In genomic region chr3:190366145-190366544, GRCh38 we compare ENCODE assay signal across 29 cellular contexts. TPM values are rescaled to one million over a fixed set of nuclear protein-coding genes. Genes with fewer than 3 reads are reported as not detected.
DNase-seq lines count a peak whose midpoint lies in the region; ATAC-seq, FAIRE-seq and TF ChIP-seq lines count a peak whose summit lies in the region.
"Had no signal": no experiment of that assay in that cellular context is flagged by ENCODE, and none has a peak within 500 bp of the region (broad histone marks: within the 10 kb centered on the region; RNA-seq: fewer than 3 reads in every experiment).

No MANE protein-coding gene starts in this region.

- no peak overlapping the region for H2AFZ ChIP-seq in astrocyte (ENCODE audit: low read depth, low read length)
- H2AFZ ChIP-seq in keratinocyte (ENCODE audit: control insufficient read depth, low read length), result no peak overlapping the region
- H2AFZ ChIP-seq in OCI-LY7 (ENCODE audit: low read length), result no peak overlapping the region

- POLR2A ChIA-PET in OCI-LY7 (lab: Charles Lee), result interaction anchor here (0.6 to 1.4 kb wide), 3 partner anchors 14 to 1812 kb away, joined by 3 to 8 read pairs (median 4); no protein-coding TSS in a partner anchor

- FAIRE-seq in HTR-8/SVneo (lab: Jason Lieb, UNC) (peak; percentile 42), astrocyte (lab: Jason Lieb, UNC) (no peak), keratinocyte (lab: Jason Lieb, UNC) (peak; percentile 93)
- FAIRE-seq: A204.1, GM12878, small intestine had no signal

- no peak overlapping the region for H3K9ac ChIP-seq in astrocyte (ENCODE audit: low read length)
- H3K9ac ChIP-seq in keratinocyte (ENCODE audit: control insufficient read depth, extremely low read depth, insufficient read depth, low read length), result no peak overlapping the region

- H3K27me3 Mint-ChIP-seq in astrocyte (ENCODE audit: low read depth, unreplicated experiment), result no peaks in the 10 kb centered on the region
- peaks cover 7% of the 10 kb centered on the region for H3K27me3 Mint-ChIP-seq in activated T-cell treated with anti-CD3 and anti-CD28 coated beads, Interleukin-2, amount 50 U/mL, for 4 hours (ENCODE audit: low read depth)
- H3K27me3 Mint-ChIP-seq: memory B cell had no signal

- DNase-seq in A172 (ENCODE audit: low spot score) (peak; percentile 70), HTR-8/SVneo (ENCODE audit: insufficient read length, low spot score) (peak; percentile 22), astrocyte (ENCODE audit: low read depth) (no peak), keratinocyte (ENCODE audit: low read depth, low spot score) (no peak), OCI-LY7 (ENCODE audit: low spot score) (no peak)
- DNase-seq in activated CD8-positive, alpha-beta memory T cell treated with anti-CD3 and anti-CD28 coated beads, Interleukin-2, amount 50 U/mL, for 48 hours, result no peak
- DNase-seq in activated T-cell treated with anti-CD3 and anti-CD28 coated beads, Interleukin-2, amount 50 U/mL, for 4 hours, result no peak
- DNase-seq: activated naive CD4-positive, alpha-beta T cell treated with Interleukin-2 at 50 U/mL for 16 hours; endodermal cell; hippocampal formation; IMR-90; islet precursor cell; MV-4-11; NCI-H187 treated with DMSO at 0.1 percent for 48 hours; NCI-H446 treated with DMSO at 0.1 percent for 48 hours; Right ventricle myocardium superior; small intestine; stimulated activated CD4-positive, alpha-beta T cell treated with anti-CD3 and anti-CD28 coated beads, Interleukin-4, amount 100 ng/mL, for 1 hour; stomach; T-helper 1 cell had no signal

- no peaks in the 10 kb centered on the region for H3K79me2 ChIP-seq in astrocyte (ENCODE audit: insufficient read depth, low read length)
- H3K79me2 ChIP-seq in keratinocyte (ENCODE audit: control insufficient read depth, insufficient read depth, low read length), result no peaks in the 10 kb centered on the region
- no peaks in the 10 kb centered on the region for H3K79me2 ChIP-seq in OCI-LY7 (ENCODE audit: insufficient read depth, low read depth, low read length)

- no peaks in the 10 kb centered on the region for H4K20me1 ChIP-seq in astrocyte (ENCODE audit: insufficient read depth, low read length)
- H4K20me1 ChIP-seq in keratinocyte (ENCODE audit: control insufficient read depth, extremely low read depth, insufficient read depth, low read length), result no peaks in the 10 kb centered on the region
- no peaks in the 10 kb centered on the region for H4K20me1 ChIP-seq in OCI-LY7 (ENCODE audit: insufficient read depth, low read length)

- H3K9me1 ChIP-seq in keratinocyte (ENCODE audit: control insufficient read depth, extremely low read depth, insufficient read depth, low read length), result no peaks in the 10 kb centered on the region

- intact Hi-C loops in OCI-LY7 (cut with micrococcal nuclease; ENCODE audit: unreplicated experiment), result no loop called here

- H3K4me3 ChIP-seq in astrocyte (ENCODE audit: insufficient read depth, low read depth, low read length), result no peak overlapping the region
- no peak overlapping the region for H3K4me3 ChIP-seq in keratinocyte (ENCODE audit: control insufficient read depth in 2 of 3, extremely low read depth in 1 of 3, insufficient read depth in 2 of 3, low read depth in 1 of 3, low read length in 3 of 3)
- H3K4me3 ChIP-seq in OCI-LY7 (ENCODE audit: low read depth, low read length, poor library complexity, severe bottlenecking), result no peak overlapping the region
- H3K4me3 ChIP-seq: ascending aorta, GM12878, stomach had no signal

- no TSS peak for BruUV-seq in OCI-LY7 (replicated peaks; lab: Mats Ljungman, UMichigan)

- no peak overlapping the region for H3K4me3 Mint-ChIP-seq in astrocyte (ENCODE audit: unreplicated experiment)
- no peak overlapping the region for H3K4me3 Mint-ChIP-seq in activated T-cell treated with anti-CD3 and anti-CD28 coated beads, Interleukin-2, amount 50 U/mL, for 4 hours
- H3K4me3 Mint-ChIP-seq: endodermal cell, memory B cell, nephron had no signal

- TF ChIP-seq CTCF in astrocyte (IDR thresholded peaks at IDR 0.05; ENCODE audit: insufficient read depth, low read depth, low read length) (no peak), keratinocyte (optimal IDR thresholded peaks at IDR 0.05 in 1 of 3, IDR thresholded peaks at IDR 0.05 in 1 of 3, conservative IDR thresholded peaks at IDR 0.05 in 1 of 3; ENCODE audit: extremely low read depth in 1 of 3, insufficient read depth in 2 of 3, low read length in 3 of 3) (no peak), OCI-LY7 (conservative IDR thresholded peaks at IDR 0.05; ENCODE audit: low read length) (no peak)

- H3K9me3 Mint-ChIP-seq in astrocyte (ENCODE audit: unreplicated experiment), result no peaks in the 10 kb centered on the region
- no peaks in the 10 kb centered on the region for H3K9me3 Mint-ChIP-seq in activated T-cell treated with anti-CD3 and anti-CD28 coated beads, Interleukin-2, amount 50 U/mL, for 4 hours
- H3K9me3 Mint-ChIP-seq: memory B cell, nephron had no signal

- peak overlapping the region; percentile 82 for H3K27ac Mint-ChIP-seq in astrocyte (ENCODE audit: unreplicated experiment)
- H3K27ac Mint-ChIP-seq: endodermal cell, memory B cell had no signal

- H3K27ac ChIP-seq in astrocyte (ENCODE audit: low read depth, low read length), result no peak overlapping the region
- H3K27ac ChIP-seq in keratinocyte (ENCODE audit: control insufficient read depth, insufficient read depth, low read length), result peak overlapping the region; percentile 65
- H3K27ac ChIP-seq in OCI-LY7 (ENCODE audit: low read depth, low read length, poor library complexity, severe bottlenecking), result no peak overlapping the region
- H3K27ac ChIP-seq: ascending aorta, C4-2B, stomach, VCaP had no signal

- peaks cover 15% of the 10 kb centered on the region for H3K4me1 Mint-ChIP-seq in astrocyte (ENCODE audit: low read depth, unreplicated experiment)
- H3K4me1 Mint-ChIP-seq in activated T-cell treated with anti-CD3 and anti-CD28 coated beads, Interleukin-2, amount 50 U/mL, for 4 hours (ENCODE audit: low read depth), result no peaks in the 10 kb centered on the region
- H3K4me1 Mint-ChIP-seq: memory B cell had no signal

- H3K36me3 Mint-ChIP-seq in astrocyte (ENCODE audit: low read depth, unreplicated experiment), result no peaks in the 10 kb centered on the region
- H3K36me3 Mint-ChIP-seq in activated T-cell treated with anti-CD3 and anti-CD28 coated beads, Interleukin-2, amount 50 U/mL, for 4 hours (ENCODE audit: insufficient read depth), result no peaks in the 10 kb centered on the region
- H3K36me3 Mint-ChIP-seq: memory B cell had no signal

- ATAC-seq in HG02870 (IDR thresholded peaks at IDR 0.05; ENCODE audit: unreplicated experiment), result no peak
- ATAC-seq in activated T-cell treated with anti-CD3 and anti-CD28 coated beads, Interleukin-2, amount 50 U/mL, for 4 hours, result no peak
- ATAC-seq: GM12878 had no signal

- H3K9me3 ChIP-seq in astrocyte (ENCODE audit: insufficient read depth, low read depth, low read length), result peaks cover 4% of the 10 kb centered on the region
- no peaks in the 10 kb centered on the region for H3K9me3 ChIP-seq in keratinocyte (ENCODE audit: control insufficient read depth, low read depth, low read length)
- no peaks in the 10 kb centered on the region for H3K9me3 ChIP-seq in OCI-LY7 (ENCODE audit: low read length)
- H3K9me3 ChIP-seq: ascending aorta, stomach had no signal

- no peaks in the 10 kb centered on the region for H3K27me3 ChIP-seq in astrocyte (ENCODE audit: insufficient read depth, low read length)
- no peaks in the 10 kb centered on the region for H3K27me3 ChIP-seq in keratinocyte (ENCODE audit: control insufficient read depth, extremely low read depth, insufficient read depth, low read length)
- H3K27me3 ChIP-seq: ascending aorta, stomach had no signal

- H3K4me1 ChIP-seq in astrocyte (ENCODE audit: insufficient read depth, low read length), result no peaks in the 10 kb centered on the region
- peaks cover 34% of the 10 kb centered on the region for H3K4me1 ChIP-seq in keratinocyte (ENCODE audit: control insufficient read depth, extremely low read depth, insufficient read depth, low read length)
- no peaks in the 10 kb centered on the region for H3K4me1 ChIP-seq in OCI-LY7 (ENCODE audit: insufficient read depth, low read length, poor library complexity, severe bottlenecking)
- H3K4me1 ChIP-seq: ascending aorta had no signal

- dilution Hi-C loops in keratinocyte (cut with MboI; ENCODE audit: extremely low pct_ligation_motif_present, low sequenced_read_pairs), result no loop called here

- no peak overlapping the region for H3K4me2 ChIP-seq in astrocyte (ENCODE audit: low read length)
- peak overlapping the region; percentile 37 for H3K4me2 ChIP-seq in keratinocyte (ENCODE audit: control insufficient read depth, extremely low read depth, insufficient read depth, low read depth, low read length)
- no peak overlapping the region for H3K4me2 ChIP-seq in OCI-LY7 (ENCODE audit: low read length)

- H3K9me2 ChIP-seq in OCI-LY7 (ENCODE audit: insufficient read depth, low read length), result no peaks in the 10 kb centered on the region

- H3K36me3 ChIP-seq in astrocyte (ENCODE audit: insufficient read depth, low read length) (no peaks in the 10 kb centered on the region), keratinocyte (ENCODE audit: control insufficient read depth in 2 of 2, extremely low read depth in 1 of 2, insufficient read depth in 2 of 2, low read length in 2 of 2) (no peaks in the 10 kb centered on the region), OCI-LY7 (ENCODE audit: insufficient read depth, low read length) (no peaks in the 10 kb centered on the region)
- H3K36me3 ChIP-seq: ascending aorta, stomach had no signal

- CTCF ChIA-PET in OCI-LY7 (lab: Charles Lee; ENCODE audit: unreplicated experiment), result no interaction called here

RNA-seq across cellular contexts. Expression of gene CLDN16, which starts 21.8 kb away (rescaled TPM):
- total RNA-seq in A172 (2014; rRNA removed; shearing (Covaris generic)), result 0.02 TPM in 1 of 2 replicates, not detected in the other
- total RNA-seq in astrocyte (0.24 and 0.50 TPM in 2 replicates), OCI-LY7 (2022) (not detected in 2 replicates)
- polyA plus RNA-seq in keratinocyte, result 0.52 to 2.6 TPM (median 0.88 TPM) in 3 replicates
- 4.1 TPM for polyA plus RNA-seq in keratinocyte (2011; ENCODE audit: low read depth)
- polyA plus RNA-seq in keratinocyte (2011; cell fraction: cytosol; rRNA removed), result 1.7 and 2.1 TPM in 2 replicates
- polyA plus RNA-seq in keratinocyte (2011; cell fraction: nucleus; rRNA removed), result 1.8 and 2.2 TPM in 2 replicates
- 0.40 and 6.2 TPM in 2 replicates for polyA plus RNA-seq in keratinocyte (2012; ENCODE audit: low replicate concordance)
- 1.2 to 6.1 TPM (median 3.2 TPM) in 3 replicates for polyA minus RNA-seq in keratinocyte
- not detected for polyA minus RNA-seq in keratinocyte (2011; cell fraction: cytosol; rRNA and poly(A)+ RNA removed)
- 2.9 and 3.3 TPM in 2 replicates for polyA minus RNA-seq in keratinocyte (2011; cell fraction: nucleus; rRNA and poly(A)+ RNA removed)
- not detected in 2 replicates for total RNA-seq in OCI-LY7 (2014; rRNA removed; shearing (Covaris generic))
- not detected for total RNA-seq in activated T-cell treated with anti-CD3 and anti-CD28 coated beads, Interleukin-2, amount 50 U/mL, for 4 hours
- total RNA-seq: ascending aorta, posterior vena cava, Right ventricle myocardium superior had no signal
- polyA plus RNA-seq: small intestine had no signal

RNA-seq across cellular contexts. Expression of gene CLDN1, which starts 43.9 kb away (rescaled TPM):
- total RNA-seq in A172 (2014; rRNA removed; shearing (Covaris generic)), result 2.8 and 3.6 TPM in 2 replicates
- 34.1 and 35.6 TPM in 2 replicates for total RNA-seq in astrocyte
- 126 to 406 TPM (median 218 TPM) in 3 replicates for polyA plus RNA-seq in keratinocyte
- 145 TPM for polyA plus RNA-seq in keratinocyte (2011; ENCODE audit: low read depth)
- 142 and 283 TPM in 2 replicates for polyA plus RNA-seq in keratinocyte (2011; cell fraction: cytosol; rRNA removed)
- polyA plus RNA-seq in keratinocyte (2011; cell fraction: nucleus; rRNA removed), result 856 and 1,206 TPM in 2 replicates
- polyA plus RNA-seq in keratinocyte (2012; ENCODE audit: low replicate concordance), result 97.6 and 476 TPM in 2 replicates
- polyA minus RNA-seq in keratinocyte, result 95.8 to 637 TPM (median 395 TPM) in 3 replicates
- polyA minus RNA-seq in keratinocyte (2011; cell fraction: cytosol; rRNA and poly(A)+ RNA removed), result 140 TPM
- 726 and 1,190 TPM in 2 replicates for polyA minus RNA-seq in keratinocyte (2011; cell fraction: nucleus; rRNA and poly(A)+ RNA removed)
- total RNA-seq in OCI-LY7 (2014; rRNA removed; shearing (Covaris generic)), result not detected in 2 replicates
- not detected in 2 replicates for total RNA-seq in OCI-LY7 (2022)
- total RNA-seq in activated T-cell treated with anti-CD3 and anti-CD28 coated beads, Interleukin-2, amount 50 U/mL, for 4 hours, result 1 to 10 TPM in 1 of 3 donors, under 1 TPM in 2; 0.43 to 2.1 (median 0.66) TPM
- total RNA-seq: Right ventricle myocardium superior had no signal

Comparison
In these comparisons a context has a peak if more than half of its experiments do, and no peak if none do; other contexts are left out.
1. DNase-seq: peak in A172 (single experiment) and HTR-8/SVneo (single experiment); none in astrocyte (single experiment), keratinocyte (single experiment), activated CD8-positive, alpha-beta memory T cell treated with anti-CD3 and anti-CD28 coated beads, Interleukin-2, amount 50 U/mL, for 48 hours (single experiment), OCI-LY7 (single experiment) and activated T-cell treated with anti-CD3 and anti-CD28 coated beads, Interleukin-2, amount 50 U/mL, for 4 hours (single experiment).